ENCODE assay signal across 8 cellular contexts in genomic region chr3:48634661-48635221, GRCh38. TPM values are rescaled to one million over a fixed set of nuclear protein-coding genes. Genes with fewer than 3 reads are reported as not detected.
DNase-seq lines count a peak whose midpoint lies in the region; ATAC-seq and TF ChIP-seq lines count a peak whose summit lies in the region.

No MANE protein-coding gene starts in this region.

- H3K27me3 ChIP-seq in foreskin keratinocyte (no peaks in the 10 kb centered on the region), neuronal stem cell (ENCODE audit: control insufficient read depth in 3 of 3, insufficient read depth in 3 of 3, low read depth in 1 of 3, low read length in 3 of 3) (no peaks in the 10 kb centered on the region), upper lobe of left lung (no peaks in the 10 kb centered on the region)

- H4K91ac ChIP-seq in neuronal stem cell (ENCODE audit: low read depth, low read length, poor library complexity) = no peak overlapping the region

- TF ChIP-seq EP300 in upper lobe of left lung (IDR thresholded peaks at IDR 0.05) = no peak

- TF ChIP-seq CTCF in GM13977 (IDR thresholded peaks at IDR 0.05; ENCODE audit: extremely low read depth, insufficient read depth, missing control alignments) (no peak), foreskin keratinocyte (conservative IDR thresholded peaks at IDR 0.05) (no peak), upper lobe of left lung (IDR thresholded peaks at IDR 0.05) (no peak)

- peak overlapping the region; percentile 97 for H3K9ac ChIP-seq in neuronal stem cell (ENCODE audit: low read depth, low read length, poor library complexity)

- H3K23ac ChIP-seq in neuronal stem cell (ENCODE audit: low read depth, low read length, poor library complexity) = peak overlapping the region; percentile 97

- peak overlapping the region; percentile 95 for H3K4me2 ChIP-seq in neuronal stem cell (ENCODE audit: insufficient read depth, low read length, poor library complexity, severe bottlenecking)

- no peak for TF ChIP-seq POLR2A in upper lobe of left lung (IDR thresholded peaks at IDR 0.05)

- in situ Hi-C loops in GM13977 (cut with MboI; ENCODE audit: low pct_unique_long_range_greater_than_20kb, low sequenced_read_pairs, unreplicated experiment) = no loop called here

- H4K8ac ChIP-seq in neuronal stem cell (ENCODE audit: low read depth, low read length) = no peak overlapping the region

- peak overlapping the region; percentile 63 for H3K14ac ChIP-seq in neuronal stem cell (ENCODE audit: low read length)

- peak overlapping the region; percentile 71 for H2BK5ac ChIP-seq in neuronal stem cell (ENCODE audit: low read length)

- peak; percentile 80 for DNase-seq in GM13977 (ENCODE audit: low spot score)
- DNase-seq in OCI-M1 (lab: John Stamatoyannopoulos, UW) = peak; percentile 63
- peak; percentile 26 for DNase-seq in activated T-helper 9 cell treated with anti-CD3 and anti-CD28 coated beads, Interleukin-2, amount 50 U/mL, for 16 hours (ENCODE audit: low read depth)
- DNase-seq in foreskin keratinocyte = peak; percentile 6 to 33
- peak; percentile 38 for DNase-seq in neuronal stem cell (ENCODE audit: low spot score)
- peak in 1 of 2 donors; percentile 72 for DNase-seq in upper lobe of left lung

- H2AFZ ChIP-seq in neuronal stem cell (ENCODE audit: low read length) = peak overlapping the region; percentile 95

- peak overlapping the region; percentile 76 for H2AK5ac ChIP-seq in neuronal stem cell (ENCODE audit: low read depth, low read length)

- H3K27ac ChIP-seq in foreskin keratinocyte (peak overlapping the region; percentile 59), neuronal stem cell (replicated peaks; ENCODE audit: low read length) (peak overlapping the region; percentile 76), upper lobe of left lung (peak overlapping the region; percentile 71 to 86 (median 82))

- no peak overlapping the region for H2BK120ac ChIP-seq in neuronal stem cell (ENCODE audit: low read depth, low read length)

- H3K18ac ChIP-seq in neuronal stem cell (ENCODE audit: low read length) = peak overlapping the region; percentile 99

- no peak overlapping the region for H2BK12ac ChIP-seq in neuronal stem cell (ENCODE audit: low read length)

- no peak overlapping the region for H3K4ac ChIP-seq in neuronal stem cell (ENCODE audit: low read length)

- H3K4me1 ChIP-seq in foreskin keratinocyte = no peaks in the 10 kb centered on the region
- peaks cover 13 to 22% of the 10 kb centered on the region in 2 donors for H3K4me1 ChIP-seq in neuronal stem cell (ENCODE audit: control insufficient read depth in 2 of 2, insufficient read depth in 1 of 2, low read depth in 1 of 2, low read length in 2 of 2)
- peaks cover 18 to 26% (median 23%) of the 10 kb centered on the region in 4 donors for H3K4me1 ChIP-seq in upper lobe of left lung

- H2BK15ac ChIP-seq in neuronal stem cell (ENCODE audit: low read length) = peak overlapping the region; percentile 65

- peaks cover 11% of the 10 kb centered on the region for H3K79me1 ChIP-seq in neuronal stem cell (ENCODE audit: low read depth, low read length)

- ATAC-seq in HG02938 (IDR thresholded peaks at IDR 0.05; ENCODE audit: unreplicated experiment) (peak; percentile 22), foreskin keratinocyte (peak; percentile 25), upper lobe of left lung (ENCODE audit: low FRiP score in 2 of 2) (peak; percentile 10 to 70), GM21367 (IDR thresholded peaks at IDR 0.05; ENCODE audit: unreplicated experiment) (no peak)

- H3K4me3 ChIP-seq in neuronal stem cell (ENCODE audit: low read length in 2 of 2) (peak overlapping the region; percentile 82 to 94), upper lobe of left lung (peak overlapping the region; percentile 77 to 98 (median 87))

- H3K9me3 ChIP-seq in neuronal stem cell (replicated peaks in 1 of 2; ENCODE audit: control insufficient read depth in 2 of 2, insufficient read depth in 1 of 2, low read depth in 1 of 2, low read length in 2 of 2) (no peaks in the 10 kb centered on the region), upper lobe of left lung (no peaks in the 10 kb centered on the region)

- WGBS in neuronal stem cell (ENCODE audit: extremely low coverage in 2 of 2, insufficient read length in 2 of 2, insufficient replicate concordance in 1 of 2), 2 donors = no CpG with 5 or more reads among the region's 30 CpGs
- WGBS in upper lobe of left lung, 2 donors = 10% methylated on average over 8 to 9 of the region's 30 CpGs

- H3K36me3 ChIP-seq in neuronal stem cell (replicated peaks in 1 of 2; ENCODE audit: control insufficient read depth in 2 of 2, insufficient read depth in 2 of 2, low read length in 2 of 2) (peaks cover 43 to 65% of the 10 kb centered on the region in 2 donors), upper lobe of left lung (peaks cover 0 to 34% (median 17%) of the 10 kb centered on the region in 4 donors)

RNA-seq across cellular contexts. Expression of gene SLC26A6, which starts 0.5 kb away (rescaled TPM):
- total RNA-seq in foreskin keratinocyte (34.5 and 42.9 TPM in 2 replicates), upper lobe of left lung (10 to 100 TPM; 10.5 to 66.0 (median 20.4) TPM)
- polyA plus RNA-seq in foreskin keratinocyte = 32.1 and 34.2 TPM in 2 replicates
- 30.0 TPM for polyA plus RNA-seq in neuronal stem cell (2013, experiment 1 of 2)
- polyA plus RNA-seq in neuronal stem cell (2013, experiment 2 of 2) = 29.9 TPM

RNA-seq across cellular contexts. Expression of gene TMEM89, which starts 13.2 kb away (rescaled TPM):
- 0.25 TPM in 1 of 2 replicates, not detected in the other for total RNA-seq in foreskin keratinocyte
- polyA plus RNA-seq in foreskin keratinocyte = 0.08 TPM in 1 of 2 replicates, not detected in the other
- 0.15 TPM for polyA plus RNA-seq in neuronal stem cell (2013, experiment 1 of 2)
- polyA plus RNA-seq in neuronal stem cell (2013, experiment 2 of 2) = not detected
- under 1 TPM in 1 of 6 donors, not detected in 5; 0.67 TPM for total RNA-seq in upper lobe of left lung

RNA-seq across cellular contexts. Expression of gene UQCRC1, which starts 25.3 kb away (rescaled TPM):
- total RNA-seq in foreskin keratinocyte = 400 and 414 TPM in 2 replicates
- polyA plus RNA-seq in foreskin keratinocyte = 369 and 377 TPM in 2 replicates
- polyA plus RNA-seq in neuronal stem cell (2013, experiment 1 of 2) = 137 TPM
- 134 TPM for polyA plus RNA-seq in neuronal stem cell (2013, experiment 2 of 2)
- total RNA-seq in upper lobe of left lung = 100 to 1,000 TPM; 119 to 239 (median 154) TPM

RNA-seq across cellular contexts. Expression of gene CELSR3, which starts 27.9 kb away (rescaled TPM):
- total RNA-seq in foreskin keratinocyte (0.78 and 0.99 TPM in 2 replicates), upper lobe of left lung (10 to 100 TPM in 1 of 6 donors, 1 to 10 TPM in 4, under 1 TPM in 1; 0.76 to 10.5 (median 1.5) TPM)
- polyA plus RNA-seq in foreskin keratinocyte = 0.42 and 0.46 TPM in 2 replicates
- polyA plus RNA-seq in neuronal stem cell (2013, experiment 1 of 2) = 8.4 TPM
- polyA plus RNA-seq in neuronal stem cell (2013, experiment 2 of 2) = 8.5 TPM

RNA-seq across cellular contexts. Expression of gene COL7A1, which starts 39.6 kb away (rescaled TPM):
- total RNA-seq in foreskin keratinocyte (306 and 607 TPM in 2 replicates), upper lobe of left lung (10 to 100 TPM in 1 of 6 donors, 1 to 10 TPM in 5; 2.7 to 30.4 (median 4.6) TPM)
- polyA plus RNA-seq in foreskin keratinocyte = 306 and 665 TPM in 2 replicates
- polyA plus RNA-seq in neuronal stem cell (2013, experiment 1 of 2) = 8.2 TPM
- polyA plus RNA-seq in neuronal stem cell (2013, experiment 2 of 2) = 7.8 TPM
